16 cellular contexts compared by ENCODE assay signal in the genomic region with DNA sequence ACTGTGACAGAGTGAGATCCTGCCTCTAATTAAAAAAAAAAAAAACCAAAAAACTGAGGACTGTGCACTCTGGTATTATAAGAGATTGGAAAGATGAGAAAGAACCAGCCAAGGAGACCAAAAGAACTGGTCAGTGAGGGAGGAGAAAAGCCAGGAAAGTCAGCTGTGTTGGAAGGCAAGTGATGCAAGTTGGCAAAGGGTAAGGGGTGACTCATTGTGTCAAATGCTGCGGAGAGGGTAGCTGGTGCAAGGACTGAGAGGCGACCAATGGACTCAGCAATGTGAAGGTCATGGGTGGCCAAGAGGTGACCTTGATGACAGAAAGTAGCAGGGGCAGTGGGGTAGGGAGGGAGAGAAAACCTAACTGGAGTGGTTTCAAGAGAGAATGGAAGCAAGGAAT. TPM values are rescaled to one million over a fixed set of nuclear protein-coding genes. Genes with fewer than 3 reads are reported as not detected.
A peak's percentile ranks its signal among the peaks of the same experiment; 100 is the strongest.
DNase-seq lines count a peak whose midpoint lies in the region; ATAC-seq and TF ChIP-seq lines count a peak whose summit lies in the region.
"Had no signal": no experiment of that assay in that cellular context is flagged by ENCODE, and none has a peak within 500 bp of the region (broad histone marks: within the 10 kb centered on the region; RNA-seq: fewer than 3 reads in every experiment).

No MANE protein-coding gene starts in this region.

- intact Hi-C loops in left cardiac atrium (cut with DNase I) (no loop called here), Right ventricle myocardium superior (cut with DNase I) (no loop called here)

- ATAC-seq in left cardiac atrium (peak; percentile 74 to 87), Right ventricle myocardium superior (ENCODE audit: poor library complexity) (no peak), SK-N-SH treated with all-trans-retinoic acid at 6 μM for 48 hours (peak; percentile 40; the same call in 1 of the 3 replicates), GM19395 (IDR thresholded peaks at IDR 0.05; ENCODE audit: unreplicated experiment) (no peak)
- ATAC-seq: activated naive CD4-positive, alpha-beta T cell treated with anti-CD3 and anti-CD28 coated beads, Interleukin-2, amount 50 U/mL, for 72 hours; stimulated activated naive CD8-positive, alpha-beta T cell treated with anti-CD3 and anti-CD28 coated beads, Interleukin-15, Interleukin-2, amounts not matched to agents 100 U/mL and 50 U/mL, for 24 hours had no signal

- DNase-seq in left cardiac atrium (no peak), Right ventricle myocardium superior (no peak), fibroblast of peridontal ligament (ENCODE audit: extremely low read depth) (peak; percentile 78), stromal cell of bone marrow (ENCODE audit: low read depth) (peak; percentile 69), NCI-H526 treated with DMSO at 0.1 percent for 48 hours (lab: John Stamatoyannopoulos, UW) (no peak), NOMO-1 (lab: John Stamatoyannopoulos, UW; ENCODE audit: unreplicated experiment in 2 of 2) (no peak)
- DNase-seq: KBM-7; NCI-H446 treated with DMSO at 0.1 percent for 48 hours; stimulated activated naive CD8-positive, alpha-beta T cell treated with anti-CD3 and anti-CD28 coated beads, Interleukin-15, Interleukin-2, amounts not matched to agents 100 U/mL and 50 U/mL, for 24 hours had no signal

TF ChIP-seq in SK-N-SH treated with all-trans-retinoic acid at 6 μM for 48 hours, 23 proteins besides CTCF, POLR2A, EP300 and RAD21:
- TF ChIP-seq ZNF8 (CRISPR knock-in tag; IDR thresholded peaks at IDR 0.05) (no peak), RARB (CRISPR knock-in tag; IDR thresholded peaks at IDR 0.05) (no peak)
TF ChIP-seq in SK-N-SH treated with all-trans-retinoic acid at 6 μM for 48 hours: peak in this region for 0.

RNA-seq across cellular contexts. Expression of a gene that starts 27.4 kb away (rescaled TPM):
- total RNA-seq in left cardiac atrium: 1 to 10 TPM; 3.6 to 3.7 TPM
- not detected for total RNA-seq in Right ventricle myocardium superior
- total RNA-seq: activated naive CD4-positive, alpha-beta T cell treated with anti-CD3 and anti-CD28 coated beads, Interleukin-2, amount 50 U/mL, for 72 hours; chondrocyte; lung microvascular endothelial cell; T-helper 2 cell treated with Interferon-gamma antibody and Interleukin-4, amounts not matched to agents 100 ng/mL and 5 ng/mL, for 36 hours; vagina had no signal

RNA-seq across cellular contexts. Expression of a gene that starts 41.6 kb away (rescaled TPM):
- total RNA-seq in left cardiac atrium (1 to 10 TPM; 1.1 to 1.5 TPM), Right ventricle myocardium superior (1.0 TPM)

Comparison
In these comparisons a context has a peak if more than half of its experiments do, and no peak if none do; other contexts are left out.
1. ATAC-seq: peak in left cardiac atrium (2 of 2) and SK-N-SH treated with all-trans-retinoic acid at 6 μM for 48 hours (single experiment); none in Right ventricle myocardium superior (single experiment) and GM19395 (single experiment).
2. DNase-seq: peak in fibroblast of peridontal ligament (single experiment) and stromal cell of bone marrow (single experiment); none in left cardiac atrium (single experiment), Right ventricle myocardium superior (single experiment), NCI-H526 treated with DMSO at 0.1 percent for 48 hours (single experiment) and NOMO-1 (0 of 2).